In genomic region chr17:9615486-9615885, GRCh38 we compare ENCODE assay signal across 20 cellular contexts. TPM values are rescaled to one million over a fixed set of nuclear protein-coding genes. Genes with fewer than 3 reads are reported as not detected.
DNase-seq lines count a peak whose midpoint lies in the region; ATAC-seq, FAIRE-seq and TF ChIP-seq lines count a peak whose summit lies in the region.
"Had no signal": no experiment of that assay in that cellular context is flagged by ENCODE, and none has a peak within 500 bp of the region (broad histone marks: within the 10 kb centered on the region; RNA-seq: fewer than 3 reads in every experiment).

No MANE protein-coding gene starts in this region.

- H2BK20ac ChIP-seq in IMR-90 (ENCODE audit: low read depth, low read length), result no peak overlapping the region

- H2AK9ac ChIP-seq in IMR-90 (replicated peaks; ENCODE audit: low read depth, low read length, poor library complexity), result no peak overlapping the region

- no peak for TF ChIP-seq RAD21 in IMR-90 (IDR thresholded peaks at IDR 0.05; ENCODE audit: low read length)

- H3K23ac ChIP-seq in IMR-90 (ENCODE audit: low read depth, low read length), result no peak overlapping the region

- no peak for TF ChIP-seq POLR2A in IMR-90 (IDR thresholded peaks at IDR 0.05; ENCODE audit: low read depth, low read length)

- dilution Hi-C loops in IMR-90 (cut with HindIII; ENCODE audit: low sequenced_read_pairs, unreplicated experiment), result no loop called here

- CTCF ChIA-PET in IMR-90 (lab: Yijun Ruan, JAX), result interaction anchor here (0.7 to 1.0 kb wide), 2 partner anchors 10 to 313 kb away, joined by 3 read pairs; no protein-coding TSS in a partner anchor

- H3K56ac ChIP-seq in IMR-90 (ENCODE audit: extremely low read depth, insufficient read depth, low read length), result no peak overlapping the region

- no peaks in the 10 kb centered on the region for H3K27me3 Mint-ChIP-seq in progenitor cell of endocrine pancreas

- H3K27ac ChIP-seq in IMR-90 (ENCODE audit: insufficient read depth, low read length) (no peak overlapping the region), colonic mucosa (no peak overlapping the region)
- H3K27ac ChIP-seq: C4-2B had no signal

- H3K4me2 ChIP-seq in IMR-90 (ENCODE audit: low read depth, low read length), result no peak overlapping the region

- H3K4me1 ChIP-seq in IMR-90 (ENCODE audit: control insufficient read depth, insufficient read depth, low read length), result no peaks in the 10 kb centered on the region
- H3K4me1 ChIP-seq in colonic mucosa, result no peaks in the 10 kb centered on the region
- H3K4me1 ChIP-seq: HAP-1 had no signal

- no peak overlapping the region for H4K5ac ChIP-seq in IMR-90 (ENCODE audit: low read depth, low read length)

- no peaks in the 10 kb centered on the region for H3K36me3 Mint-ChIP-seq in progenitor cell of endocrine pancreas (ENCODE audit: insufficient read depth)

- no peak overlapping the region for H3K18ac ChIP-seq in IMR-90 (ENCODE audit: low read depth, low read length)

- no peaks in the 10 kb centered on the region for H4K20me1 ChIP-seq in IMR-90 (ENCODE audit: insufficient read depth, low read length)

- in situ Hi-C loops in IMR-90 (cut with MboI; ENCODE audit: low sequenced_read_pairs), result no loop called here

- no peaks in the 10 kb centered on the region for H3K9me1 ChIP-seq in IMR-90 (ENCODE audit: insufficient read depth, low read length)

- H2AFZ ChIP-seq in IMR-90 (replicated peaks; ENCODE audit: low read length, poor library complexity), result no peak overlapping the region

- DNase-seq in AG10803 (ENCODE audit: low read depth) (peak; percentile 3), IMR-90 (no peak), bronchial epithelial cell (ENCODE audit: low read depth) (peak; percentile 70), fibroblast of villous mesenchyme (ENCODE audit: low read depth) (peak; percentile 59), progenitor cell of endocrine pancreas (ENCODE audit: low spot score, unreplicated experiment) (no peak), iPS-NIHi11 (ENCODE audit: low spot score) (no peak), colonic mucosa (no peak), cerebellar cortex (ENCODE audit: low spot score) (no peak)
- DNase-seq: AML-193, DMS79, KBM-7, NCI-H1092, NCI-H1436 treated with DMSO at 0.1 percent for 48 hours, NCI-H2029 treated with DMSO at 0.1 percent for 48 hours, Right ventricle myocardium superior, SW 1271 had no signal

- H3K4me1 Mint-ChIP-seq in progenitor cell of endocrine pancreas (ENCODE audit: low read depth), result no peaks in the 10 kb centered on the region

- POLR2A ChIA-PET in IMR-90 (lab: Charles Lee; ENCODE audit: unreplicated experiment), result no interaction called here

- H3K4ac ChIP-seq in IMR-90 (ENCODE audit: low read depth, low read length), result no peak overlapping the region

- H3K4me3 ChIP-seq in AG10803 (ENCODE audit: low read length) (no peak overlapping the region), IMR-90 (ENCODE audit: insufficient read depth, low read depth, low read length) (no peak overlapping the region), bronchial epithelial cell (ENCODE audit: low read depth, low read length) (no peak overlapping the region), fibroblast of villous mesenchyme (ENCODE audit: low read depth, low read length) (no peak overlapping the region), colonic mucosa (no peak overlapping the region)
- H3K4me3 ChIP-seq: HAP-1 had no signal

- TF ChIP-seq CTCF in AG10803 (conservative IDR thresholded peaks at IDR 0.05; ENCODE audit: low read length) (no peak), IMR-90 (conservative IDR thresholded peaks at IDR 0.05; ENCODE audit: low read depth, low read length) (no peak), bronchial epithelial cell (IDR thresholded peaks at IDR 0.05; ENCODE audit: insufficient read depth, low read length, severe bottlenecking) (no peak), fibroblast of villous mesenchyme (IDR thresholded peaks at IDR 0.05; ENCODE audit: insufficient read depth, low read depth, low read length) (no peak), progenitor cell of endocrine pancreas (IDR thresholded peaks at IDR 0.05; ENCODE audit: unreplicated experiment) (no peak), colonic mucosa (IDR thresholded peaks at IDR 0.05) (no peak)

- H3K9ac ChIP-seq in IMR-90 (ENCODE audit: low read depth, low read length) (no peak overlapping the region), colonic mucosa (ENCODE audit: low read depth in 2 of 2, low read length in 2 of 2) (no peak overlapping the region)

- H4K8ac ChIP-seq in IMR-90 (ENCODE audit: low read depth in 2 of 2, low read length in 2 of 2), result no peak overlapping the region

- no peak overlapping the region for H4K91ac ChIP-seq in IMR-90 (ENCODE audit: insufficient read depth, low read depth, low read length)

- H3K4me3 Mint-ChIP-seq in progenitor cell of endocrine pancreas (ENCODE audit: low read depth), result no peak overlapping the region

- H2BK15ac ChIP-seq in IMR-90 (ENCODE audit: low read depth, low read length), result no peak overlapping the region

- no peak for FAIRE-seq in bronchial epithelial cell (lab: Jason Lieb, UNC)
- FAIRE-seq: RCC 7860 had no signal

- H3K27me3 ChIP-seq in IMR-90 (ENCODE audit: control insufficient read depth, insufficient read depth, low read length), result no peaks in the 10 kb centered on the region
- H3K27me3 ChIP-seq in bronchial epithelial cell (ENCODE audit: control insufficient read depth, insufficient read depth, low read length), result no peaks in the 10 kb centered on the region
- H3K27me3 ChIP-seq in colonic mucosa, result no peaks in the 10 kb centered on the region

- H3K9me3 ChIP-seq in IMR-90 (ENCODE audit: control insufficient read depth, insufficient read depth, low read length) (no peaks in the 10 kb centered on the region), colonic mucosa (no peaks in the 10 kb centered on the region)
- H3K9me3 ChIP-seq: HAP-1 had no signal

- intact Hi-C loops in IMR-90 (cut with micrococcal nuclease) (no loop called here), colonic mucosa (cut with DNase I) (no loop called here)

- BruUV-seq in IMR-90 (replicated peaks; lab: Mats Ljungman, UMichigan), result no TSS peak

- no peak overlapping the region for H2AK5ac ChIP-seq in IMR-90 (ENCODE audit: low read depth, low read length)

- H3K9me3 Mint-ChIP-seq in progenitor cell of endocrine pancreas (ENCODE audit: low read depth), result no peaks in the 10 kb centered on the region

- H3K79me1 ChIP-seq in IMR-90 (ENCODE audit: low read depth in 1 of 2, low read length in 2 of 2), result no peaks in the 10 kb centered on the region

- WGBS in IMR-90 (ENCODE audit: extremely low coverage in 2 of 2, insufficient read length in 1 of 2), 2 experiments, result no CpG with 5 or more reads among the region's 2 CpGs

- no peaks in the 10 kb centered on the region for H3K36me3 ChIP-seq in IMR-90 (ENCODE audit: control insufficient read depth, insufficient read depth, low read length)
- no peaks in the 10 kb centered on the region for H3K36me3 ChIP-seq in bronchial epithelial cell (ENCODE audit: control insufficient read depth, insufficient read depth, low read length)
- no peaks in the 10 kb centered on the region for H3K36me3 ChIP-seq in colonic mucosa
- H3K36me3 ChIP-seq: HAP-1 had no signal

- H3K27ac Mint-ChIP-seq in progenitor cell of endocrine pancreas, result no peak overlapping the region

- H2BK120ac ChIP-seq in IMR-90 (ENCODE audit: low read depth, low read length), result no peak overlapping the region

- H2BK5ac ChIP-seq in IMR-90 (ENCODE audit: low read depth, low read length, poor library complexity, severe bottlenecking), result no peak overlapping the region

- ATAC-seq in IMR-90 (ENCODE audit: low read depth), result no peak

- no peak overlapping the region for H3K14ac ChIP-seq in IMR-90 (replicated peaks; ENCODE audit: low read depth, low read length)

TF ChIP-seq in IMR-90, 13 proteins besides CTCF, POLR2A, EP300 and RAD21:
- TF ChIP-seq BHLHE40 (IDR thresholded peaks at IDR 0.05; ENCODE audit: low read depth, low read length) (no peak), CEBPB (IDR thresholded peaks at IDR 0.05; ENCODE audit: low read depth, low read length) (peak; percentile 19; the same call in 1 of the 2 replicates), ELK1 (IDR thresholded peaks at IDR 0.05; ENCODE audit: borderline replicate concordance, low read depth, low read length) (no peak)

RNA-seq across cellular contexts. Expression of gene USP43, which starts 29.8 kb away (rescaled TPM):
- total RNA-seq in IMR-90 (2012; rRNA removed) (not detected in 2 replicates), bronchial epithelial cell (13.4 and 14.2 TPM in 2 replicates), fibroblast of villous mesenchyme (not detected in 2 replicates), progenitor cell of endocrine pancreas (9.7 and 10.4 TPM in 2 replicates), colonic mucosa (10 to 100 TPM; 14.2 to 15.6 TPM)
- polyA plus RNA-seq in IMR-90 (2012; rRNA removed), result not detected in 2 replicates
- polyA plus RNA-seq in IMR-90 (2012; cell fraction: cytosol; rRNA removed), result not detected in 2 replicates
- polyA plus RNA-seq in IMR-90 (2012; cell fraction: nucleus; rRNA removed; ENCODE audit: low replicate concordance), result 0.05 and 0.06 TPM in 2 replicates
- total RNA-seq: Right ventricle myocardium superior had no signal

RNA-seq across cellular contexts. Expression of gene CFAP52, which starts 39.0 kb away (rescaled TPM):
- total RNA-seq in IMR-90 (2012; rRNA removed), result not detected in 2 replicates
- 0.22 TPM in 1 of 2 replicates, not detected in the other for polyA plus RNA-seq in IMR-90 (2012; rRNA removed)
- 0.08 TPM in 1 of 2 replicates, not detected in the other for polyA plus RNA-seq in IMR-90 (2012; cell fraction: cytosol; rRNA removed)
- 0.07 TPM in 1 of 2 replicates, not detected in the other for polyA plus RNA-seq in IMR-90 (2012; cell fraction: nucleus; rRNA removed; ENCODE audit: low replicate concordance)
- total RNA-seq in bronchial epithelial cell, result not detected in 2 replicates
- total RNA-seq in fibroblast of villous mesenchyme, result 0.43 TPM in 1 of 2 replicates, not detected in the other
- total RNA-seq in progenitor cell of endocrine pancreas, result 0.19 TPM in 1 of 2 replicates, not detected in the other
- not detected for total RNA-seq in colonic mucosa
- total RNA-seq: OCI-LY7 had no signal

RNA-seq across cellular contexts. Expression of gene STX8, which starts 39.9 kb away (rescaled TPM):
- total RNA-seq in IMR-90 (2012; rRNA removed) (26.5 and 79.2 TPM in 2 replicates), bronchial epithelial cell (58.4 and 107 TPM in 2 replicates), fibroblast of villous mesenchyme (91.1 and 114 TPM in 2 replicates), progenitor cell of endocrine pancreas (63.4 and 67.1 TPM in 2 replicates), colonic mucosa (10 to 100 TPM; 41.6 to 57.2 TPM)
- polyA plus RNA-seq in IMR-90 (2012; rRNA removed), result 47.0 and 53.0 TPM in 2 replicates
- polyA plus RNA-seq in IMR-90 (2012; cell fraction: cytosol; rRNA removed), result 11.9 and 21.1 TPM in 2 replicates
- 2.2 and 23.3 TPM in 2 replicates for polyA plus RNA-seq in IMR-90 (2012; cell fraction: nucleus; rRNA removed; ENCODE audit: low replicate concordance)

Comparison
In these comparisons a context has a peak if more than half of its experiments do, and no peak if none do; other contexts are left out.
1. DNase-seq: peak in AG10803 (single experiment), bronchial epithelial cell (single experiment) and fibroblast of villous mesenchyme (single experiment); none in IMR-90 (single experiment), progenitor cell of endocrine pancreas (single experiment), iPS-NIHi11 (single experiment), colonic mucosa (single experiment) and cerebellar cortex (single experiment).
2. RNA of gene USP43, which starts 29.8 kb away (total RNA-seq): 14.2 to 15.6 TPM in colonic mucosa, 13.4 to 14.2 TPM in bronchial epithelial cell and 9.7 to 10.4 TPM in progenitor cell of endocrine pancreas; not detected in IMR-90 and not detected in fibroblast of villous mesenchyme; every median in the first group is over 10 times any median in the second.